ENCODE assay signal across 8 cellular contexts in the genomic region with DNA sequence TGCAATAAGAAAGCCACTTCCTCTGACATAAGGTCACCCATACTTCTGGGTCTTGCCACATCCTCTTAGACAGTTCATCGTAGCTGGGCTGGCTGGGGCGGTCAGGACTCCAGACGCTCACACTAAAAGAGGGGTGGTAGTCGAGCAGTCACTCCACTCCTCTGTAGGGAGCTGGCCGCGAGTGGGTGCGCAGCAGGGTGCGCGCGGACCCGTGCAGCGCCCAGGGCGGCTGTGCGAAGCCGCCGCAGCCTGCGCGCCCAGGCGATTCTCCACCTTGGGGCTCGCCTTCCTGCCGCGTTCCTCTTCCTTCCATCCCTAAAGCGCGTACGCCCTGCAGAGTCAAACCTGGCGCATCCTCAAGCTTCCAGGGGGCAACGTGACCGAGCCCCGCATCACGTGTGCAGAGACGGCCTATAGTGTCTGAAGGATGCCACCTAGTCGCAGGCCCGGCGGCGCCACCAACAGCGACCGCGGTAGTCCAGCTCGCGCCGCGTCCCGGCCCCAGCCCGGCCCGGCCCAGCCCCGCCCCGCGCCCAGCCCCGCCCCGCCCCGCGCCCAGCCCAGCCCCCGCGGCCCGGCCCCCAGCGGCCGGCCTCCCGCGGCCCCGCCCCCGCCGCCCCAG. TPM values are rescaled to one million over a fixed set of nuclear protein-coding genes. Genes with fewer than 3 reads are reported as not detected.
A peak's percentile ranks its signal among the peaks of the same experiment; 100 is the strongest.
DNase-seq lines count a peak whose midpoint lies in the region; ATAC-seq and TF ChIP-seq lines count a peak whose summit lies in the region.

No MANE protein-coding gene starts in this region.

- DNase-seq in DMS114 treated with DMSO at 0.1 percent for 48 hours (lab: John Stamatoyannopoulos, UW; ENCODE audit: unreplicated experiment) (peak; percentile 78), HuH-7.5 (ENCODE audit: low spot score) (peak; percentile 88), activated T-cell treated with anti-CD3 and anti-CD28 coated beads for 1 hour (ENCODE audit: low read depth) (peak; percentile 42), epithelial cell of proximal tubule (ENCODE audit: low read depth) (no peak), mucosa of gallbladder (ENCODE audit: low spot score) (peak; percentile 93)
- peak; percentile 41 to 48 for DNase-seq in stimulated activated CD8-positive, alpha-beta memory T cell treated with anti-CD3 and anti-CD28 coated beads, Interleukin-4, amount 100 ng/mL, for 4 hours (ENCODE audit: low read depth in 2 of 2, low spot score in 1 of 2)

- no peaks in the 10 kb centered on the region for H3K27me3 ChIP-seq in OCI-LY1 (ENCODE audit: insufficient read depth, low read length)

- peak; percentile 85 for ATAC-seq in GM21528 (IDR thresholded peaks at IDR 0.05; ENCODE audit: low FRiP score, unreplicated experiment)

- peak overlapping the region; percentile 53; the same call in 1 of the 2 replicates for H2AFZ ChIP-seq in OCI-LY1 (ENCODE audit: low read length)

- peak overlapping the region; percentile 47 for H3K27ac ChIP-seq in OCI-LY1 (ENCODE audit: low read depth, low read length, poor library complexity, severe bottlenecking)

- H3K9me2 ChIP-seq in OCI-LY1 (ENCODE audit: low read depth, low read length): no peaks in the 10 kb centered on the region

- H4K20me1 ChIP-seq in OCI-LY1 (ENCODE audit: insufficient read depth, low read length): no peaks in the 10 kb centered on the region

- H3K4me1 ChIP-seq in OCI-LY1 (ENCODE audit: insufficient read depth, low read length, severe bottlenecking): peaks cover 42% of the 10 kb centered on the region

- peak overlapping the region; percentile 87 for H3K9ac ChIP-seq in OCI-LY1 (ENCODE audit: low read length)

- peaks cover 25% of the 10 kb centered on the region; the same call in 1 of the 2 replicates for H3K36me3 ChIP-seq in OCI-LY1 (ENCODE audit: insufficient read depth, low read length)

- TF ChIP-seq CTCF in OCI-LY1 (IDR thresholded peaks at IDR 0.05; ENCODE audit: low read length) (no peak), epithelial cell of proximal tubule (conservative IDR thresholded peaks at IDR 0.05; ENCODE audit: low read depth, low read length) (no peak)

- no peaks in the 10 kb centered on the region for H3K9me3 ChIP-seq in OCI-LY1 (ENCODE audit: low read length)

- peaks cover 11% of the 10 kb centered on the region for H3K79me2 ChIP-seq in OCI-LY1 (ENCODE audit: insufficient read depth, low read length)

- H3K4me3 ChIP-seq in OCI-LY1 (ENCODE audit: low read depth, low read length, poor library complexity, severe bottlenecking) (peak overlapping the region; percentile 99), epithelial cell of proximal tubule (ENCODE audit: low read depth, low read length) (peak overlapping the region; percentile 92)

- no peaks in the 10 kb centered on the region for H3F3A ChIP-seq in OCI-LY1 (ENCODE audit: insufficient read depth, low read length)

- peak overlapping the region; percentile 89 for H3K4me2 ChIP-seq in OCI-LY1 (ENCODE audit: low read length)

RNA-seq across cellular contexts. Expression of a gene that starts 0.4 kb away (rescaled TPM):
- 237 and 262 TPM in 2 replicates for total RNA-seq in epithelial cell of proximal tubule
- 146 TPM for total RNA-seq in mucosa of gallbladder
